ENCODE assay signal across 34 cellular contexts in genomic region chr3:160574636-160575035, GRCh38.
"Had no signal": no experiment of that assay in that cellular context is flagged by ENCODE, and none has a peak within 500 bp of the region (broad histone marks: within the 10 kb centered on the region; RNA-seq: fewer than 3 reads in every experiment).

No MANE protein-coding gene starts in this region.

- H3K36me3 ChIP-seq: MG63 had no signal

- H3K9me3 ChIP-seq: MG63 had no signal

- H3K27me3 ChIP-seq: MG63 had no signal

- DNase-seq: Karpas-422, Kasumi-1, MG63, MM.1S, MV-4-11, NCI-H1048, NCI-H1092, NCI-H1092 treated with DMSO at 0.1 percent for 48 hours, NCI-H1105, NCI-H1105 treated with DMSO at 0.1 percent for 48 hours, NCI-H1417, NCI-H1417 treated with DMSO at 0.1 percent for 48 hours, NCI-H1436, NCI-H1436 treated with DMSO at 0.1 percent for 48 hours, NCI-H146, NCI-H1694, NCI-H1694 treated with DMSO at 0.1 percent for 48 hours, NCI-H187, NCI-H187 treated with DMSO at 0.1 percent for 48 hours, NCI-H1930, NCI-H2029, NCI-H2029 treated with DMSO at 0.1 percent for 48 hours, NCI-H2081, NCI-H2081 treated with DMSO at 0.1 percent for 48 hours, NCI-H2107, NCI-H2171, NCI-H2171 treated with DMSO at 0.1 percent for 48 hours, NCI-H2227 treated with DMSO at 0.1 percent for 48 hours, NCI-H226, NCI-H345, NCI-H446, NCI-H446 treated with DMSO at 0.1 percent for 48 hours, NCI-H510A, NCI-H510A treated with DMSO at 0.1 percent for 48 hours had no signal

- H3K4me3 ChIP-seq: MG63 had no signal
